14 cellular contexts compared by ENCODE assay signal in the genomic region with DNA sequence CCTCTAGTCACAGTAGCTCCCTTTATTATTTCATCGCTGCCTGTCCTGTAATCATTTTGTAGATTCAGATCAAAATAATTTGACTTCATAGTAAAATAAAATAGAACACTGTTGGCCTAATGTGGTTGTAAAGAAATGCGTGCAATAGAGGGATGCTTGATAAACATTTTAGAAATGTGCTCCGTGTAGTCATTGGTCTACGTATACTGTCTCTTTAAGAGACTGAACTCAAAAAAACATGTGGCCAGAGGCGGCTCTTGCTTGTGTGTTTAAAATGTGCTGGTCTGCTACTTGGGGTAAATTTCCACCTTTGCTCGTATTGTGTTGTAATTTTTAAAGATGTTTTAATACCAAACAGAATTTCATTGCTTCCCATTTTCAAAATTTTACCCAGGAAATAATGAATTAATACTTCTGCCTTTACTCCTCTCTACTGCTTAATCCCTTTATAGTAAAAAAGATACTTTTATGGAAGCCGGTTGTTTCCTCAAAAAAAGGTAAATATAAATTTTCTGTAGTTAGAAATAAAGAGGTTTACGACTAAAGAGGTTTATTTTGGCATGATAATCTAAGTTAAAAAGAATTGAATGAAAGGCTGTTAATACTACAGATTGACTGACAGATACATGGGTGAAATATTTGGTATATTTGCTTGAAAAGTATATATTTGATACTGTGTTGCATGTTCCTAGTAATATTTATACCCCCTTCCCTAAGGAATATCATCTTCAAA. TPM values are rescaled to one million over a fixed set of nuclear protein-coding genes. Genes with fewer than 3 reads are reported as not detected.
DNase-seq lines count a peak whose midpoint lies in the region; ATAC-seq, FAIRE-seq and TF ChIP-seq lines count a peak whose summit lies in the region.
"Had no signal": no experiment of that assay in that cellular context is flagged by ENCODE, and none has a peak within 500 bp of the region (broad histone marks: within the 10 kb centered on the region; RNA-seq: fewer than 3 reads in every experiment).

No MANE protein-coding gene starts in this region.

- peaks cover 6% of the 10 kb centered on the region for H3K36me3 ChIP-seq in cardiac muscle cell
- H3K36me3 ChIP-seq in right atrium auricular region, result no peaks in the 10 kb centered on the region

- H3K27me3 ChIP-seq in cardiac muscle cell (no peaks in the 10 kb centered on the region), right atrium auricular region (peaks cover 14 to 33% of the 10 kb centered on the region in 2 donors)

- TF ChIP-seq POLR2A in H54 (IDR thresholded peaks at IDR 0.05; ENCODE audit: low read depth, low read length), result no peak

- DNase-seq in cardiac muscle cell (ENCODE audit: low read depth in 1 of 2, low spot score in 1 of 2), result peak in 1 of 2 donors; percentile 38
- DNase-seq in right atrium auricular region (ENCODE audit: low spot score), result no peak
- peak; percentile 80 for DNase-seq in SIG-M5 treated with dmso at 0.1 percent for 504 hours (lab: John Stamatoyannopoulos, UW; ENCODE audit: unreplicated experiment)
- peak; percentile 45 for DNase-seq in fibroblast of villous mesenchyme (ENCODE audit: low read depth)
- peak; percentile 6 for DNase-seq in urothelium cell line (ENCODE audit: low spot score)
- no peak for DNase-seq in H54 (ENCODE audit: insufficient read length, low spot score)
- DNase-seq: DMS79; naive thymus-derived CD8-positive, alpha-beta T cell; NCI-H774; T-helper 17 cell had no signal

- H3K27ac ChIP-seq in cardiac muscle cell (peak overlapping the region; percentile 87), right atrium auricular region (no peak overlapping the region)

- H3K9me3 ChIP-seq in cardiac muscle cell (ENCODE audit: low read depth) (no peaks in the 10 kb centered on the region), right atrium auricular region (peaks cover 0 to 5% of the 10 kb centered on the region in 2 donors)

- H3K4me1 ChIP-seq in cardiac muscle cell (ENCODE audit: low read depth), result peaks cover 23% of the 10 kb centered on the region
- peaks cover 0 to 3% of the 10 kb centered on the region in 2 donors for H3K4me1 ChIP-seq in right atrium auricular region

- H3K4me3 ChIP-seq in cardiac muscle cell (peak overlapping the region; percentile 76), right atrium auricular region (no peak overlapping the region), fibroblast of villous mesenchyme (ENCODE audit: low read depth, low read length) (peak overlapping the region; percentile 43)

- no peak for TF ChIP-seq CTCF in cardiac muscle cell (IDR thresholded peaks at IDR 0.05; ENCODE audit: low read depth, low read length)
- no peak for TF ChIP-seq CTCF in right atrium auricular region (IDR thresholded peaks at IDR 0.05)
- no peak for TF ChIP-seq CTCF in fibroblast of villous mesenchyme (IDR thresholded peaks at IDR 0.05; ENCODE audit: insufficient read depth, low read depth, low read length)

- FAIRE-seq in urothelium cell line (lab: Jason Lieb, UNC) (no peak), H54 (lab: Jason Lieb, UNC) (no peak)
- FAIRE-seq: endothelial cell of umbilical vein, islet of Langerhans had no signal

- ATAC-seq in GM21717 (IDR thresholded peaks at IDR 0.05; ENCODE audit: unreplicated experiment), result no peak
- no peak for ATAC-seq in HG02610 (IDR thresholded peaks at IDR 0.05; ENCODE audit: unreplicated experiment)
- ATAC-seq: naive thymus-derived CD8-positive, alpha-beta T cell; T-helper 17 cell had no signal

RNA-seq across cellular contexts. Expression of a gene that starts 2.0 kb away (rescaled TPM):
- total RNA-seq in cardiac muscle cell, result 9.8 and 18.6 TPM in 2 replicates
- 6.8 and 7.3 TPM in 2 replicates for polyA plus RNA-seq in cardiac muscle cell
- not detected for total RNA-seq in right atrium auricular region
- 5.6 and 7.4 TPM in 2 replicates for total RNA-seq in fibroblast of villous mesenchyme
- total RNA-seq: endothelial cell of umbilical vein; naive thymus-derived CD8-positive, alpha-beta T cell; T-helper 17 cell had no signal
- polyA plus RNA-seq: endothelial cell of umbilical vein had no signal

Comparison
In these comparisons a context has a peak if more than half of its experiments do, and no peak if none do; other contexts are left out.
1. H3K4me3 ChIP-seq: peak in cardiac muscle cell (single experiment) and fibroblast of villous mesenchyme (single experiment); none in right atrium auricular region (0 of 2).
2. DNase-seq: peak in SIG-M5 treated with dmso at 0.1 percent for 504 hours (single experiment), fibroblast of villous mesenchyme (single experiment) and urothelium cell line (single experiment); none in right atrium auricular region (single experiment) and H54 (single experiment).